In genomic region chr19:11288349-11288748, GRCh38 we compare ENCODE assay signal across 1 cellular context.
TF ChIP-seq lines count a peak whose summit lies in the region.

No MANE protein-coding gene starts in this region.

TF ChIP-seq in IMR-90, 13 proteins besides CTCF, POLR2A, EP300 and RAD21:
- TF ChIP-seq SMC3 (IDR thresholded peaks at IDR 0.05; ENCODE audit: low read depth, low read length): peak; percentile 64
- TF ChIP-seq CHD1 (IDR thresholded peaks at IDR 0.05; ENCODE audit: low read depth, low read length): no peak
